In the genomic region with DNA sequence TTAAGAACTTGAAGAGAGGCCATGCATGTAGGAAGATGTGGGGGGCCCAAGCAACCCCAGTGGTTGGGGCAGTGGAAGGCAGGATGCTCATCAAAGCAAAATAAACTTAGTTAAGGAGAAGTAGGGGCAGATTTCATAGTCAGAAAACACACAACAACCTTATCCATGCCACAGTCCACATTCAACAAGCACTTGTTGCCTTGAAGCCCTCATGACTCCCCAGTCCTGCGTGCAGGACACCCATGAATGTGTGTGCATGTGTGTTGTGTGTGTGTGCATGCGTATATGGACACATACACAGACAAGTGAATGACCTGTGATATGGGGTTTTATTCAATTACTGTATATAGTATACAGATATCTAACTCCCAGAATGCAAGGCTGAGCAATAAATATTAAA, we compare ENCODE assay signal across 1 cellular context.
TF ChIP-seq lines count a peak whose summit lies in the region.

No MANE protein-coding gene starts in this region.

TF ChIP-seq in IMR-90, 13 proteins besides CTCF, POLR2A, EP300 and RAD21 (continued from another document):
- TF ChIP-seq MAFK (IDR thresholded peaks at IDR 0.05; ENCODE audit: low read depth, low read length), result no peak
- TF ChIP-seq RFX5 (IDR thresholded peaks at IDR 0.05; ENCODE audit: low read depth, low read length), result no peak
- TF ChIP-seq CEBPB (IDR thresholded peaks at IDR 0.05; ENCODE audit: low read depth, low read length), result no peak
- TF ChIP-seq RCOR1 (IDR thresholded peaks at IDR 0.05; ENCODE audit: insufficient replicate concordance, low read length), result no peak
- no peak for TF ChIP-seq SMC3 (IDR thresholded peaks at IDR 0.05; ENCODE audit: low read depth, low read length)
- no peak for TF ChIP-seq MAZ (IDR thresholded peaks at IDR 0.05; ENCODE audit: borderline replicate concordance, low read depth, low read length)
- TF ChIP-seq CHD1 (IDR thresholded peaks at IDR 0.05; ENCODE audit: low read depth, low read length), result no peak
- TF ChIP-seq MXI1 (IDR thresholded peaks at IDR 0.05; ENCODE audit: borderline replicate concordance, low read depth, low read length), result no peak
- no peak for TF ChIP-seq BHLHE40 (IDR thresholded peaks at IDR 0.05; ENCODE audit: low read depth, low read length)
- TF ChIP-seq ELK1 (IDR thresholded peaks at IDR 0.05; ENCODE audit: borderline replicate concordance, low read depth, low read length), result no peak
- no peak for TF ChIP-seq FOS (IDR thresholded peaks at IDR 0.05; ENCODE audit: low read depth, low read length)
- TF ChIP-seq USF2 (IDR thresholded peaks at IDR 0.05; ENCODE audit: low read depth, low read length), result no peak
